Comparison of ENCODE assay signal across 8 cellular contexts in genomic region chr6:30213999-30214982, GRCh38. TPM values are rescaled to one million over a fixed set of nuclear protein-coding genes. Genes with fewer than 3 reads are reported as not detected.
DNase-seq lines count a peak whose midpoint lies in the region; ATAC-seq and TF ChIP-seq lines count a peak whose summit lies in the region.

No MANE protein-coding gene starts in this region.

- POLR2A ChIA-PET in Panc1 (lab: Charles Lee) = interaction anchor here (0.7 to 1.7 kb wide), 2 partner anchors 65 to 112 kb away, joined by 5 to 7 read pairs; no protein-coding TSS in a partner anchor
- POLR2A ChIA-PET in naive thymus-derived CD4-positive, alpha-beta T cell (lab: Charles Lee) = interaction anchor here (0.7 to 3.1 kb wide), 13 partner anchors 8 to 465 kb away, joined by 3 to 41 read pairs (median 4); partner anchors contain the start of genes PPP1R11, RPP21 and TRIM39

- H3K4me1 ChIP-seq in Panc1 (ENCODE audit: control insufficient read depth, insufficient read depth, low read length) = peaks cover 23% of the 10 kb centered on the region
- peaks cover 27 to 31% of the 10 kb centered on the region in 2 donors for H3K4me1 ChIP-seq in naive thymus-derived CD4-positive, alpha-beta T cell (ENCODE audit: control insufficient read depth in 2 of 2, insufficient read depth in 2 of 2, low read length in 2 of 2)

- H3K9me3 Mint-ChIP-seq in activated T-helper 17 cell treated with anti-CD3 and anti-CD28 coated beads, Interleukin-2, amount 50 U/mL, for 72 hours = no peaks in the 10 kb centered on the region
- peaks cover 0 to 2% (median 0%) of the 10 kb centered on the region in 11 donors for H3K9me3 Mint-ChIP-seq in naive thymus-derived CD4-positive, alpha-beta T cell
- no peaks in the 10 kb centered on the region for H3K9me3 Mint-ChIP-seq in stimulated activated effector memory CD8-positive, alpha-beta T cell treated with anti-CD3 and anti-CD28 coated beads, Interleukin-12 subunit alpha, Interleukin-12 subunit beta, amount 100 ng/mL, for 72 hours

- H3K4me3 ChIP-seq in Panc1 (ENCODE audit: low read depth in 2 of 2, low read length in 2 of 2) (peak overlapping the region; percentile 80 to 95), fibroblast of mammary gland (ENCODE audit: control insufficient read depth, low read depth, low read length) (peak overlapping the region; percentile 94)
- H3K4me3 ChIP-seq in naive thymus-derived CD4-positive, alpha-beta T cell (ENCODE audit: low read length) = peak overlapping the region; percentile 83

- intact Hi-C loops in Panc1 (cut with micrococcal nuclease; ENCODE audit: unreplicated experiment) = no loop called here
- intact Hi-C loops in naive thymus-derived CD4-positive, alpha-beta T cell (cut with micrococcal nuclease) = loop anchor here (1.0 to 10.0 kb wide), 17 partner anchors 112 to 1915 kb away; partner anchors contain the start of genes ABCF1 (in 2 of the 2), HLA-A (in 2 of the 2), RPP21 (in 2 of the 2) and TRIM39 (in 2 of the 2)

- H3K27ac Mint-ChIP-seq in activated T-helper 17 cell treated with anti-CD3 and anti-CD28 coated beads, Interleukin-2, amount 50 U/mL, for 72 hours = peak overlapping the region; percentile 98
- H3K27ac Mint-ChIP-seq in naive thymus-derived CD4-positive, alpha-beta T cell = peak overlapping the region; percentile 96 to 100 (median 99)
- H3K27ac Mint-ChIP-seq in stimulated activated effector memory CD8-positive, alpha-beta T cell treated with anti-CD3 and anti-CD28 coated beads, Interleukin-12 subunit alpha, Interleukin-12 subunit beta, amount 100 ng/mL, for 72 hours = peak overlapping the region; percentile 99

- TF ChIP-seq CTCF in C4-2B (conservative IDR thresholded peaks at IDR 0.05) = 0 out of 2 replicates have a peak, but pooled peaks have one; percentile 3
- TF ChIP-seq CTCF in Panc1 (IDR thresholded peaks at IDR 0.05) = 0 out of 2 replicates have a peak, but pooled peaks have one; percentile 0
- TF ChIP-seq CTCF in fibroblast of mammary gland (conservative IDR thresholded peaks at IDR 0.05; ENCODE audit: control insufficient read depth, insufficient read depth, low read depth, low read length) = no peak

- H3K4me3 Mint-ChIP-seq in activated T-helper 17 cell treated with anti-CD3 and anti-CD28 coated beads, Interleukin-2, amount 50 U/mL, for 72 hours = peak overlapping the region; percentile 92
- peak overlapping the region; percentile 89 to 100 (median 96) for H3K4me3 Mint-ChIP-seq in naive thymus-derived CD4-positive, alpha-beta T cell
- H3K4me3 Mint-ChIP-seq in stimulated activated effector memory CD8-positive, alpha-beta T cell treated with anti-CD3 and anti-CD28 coated beads, Interleukin-12 subunit alpha, Interleukin-12 subunit beta, amount 100 ng/mL, for 72 hours = peak overlapping the region; percentile 95

- no peaks in the 10 kb centered on the region; the same call in none of the 2 replicates for H3K36me3 ChIP-seq in Panc1 (ENCODE audit: control insufficient read depth, insufficient read depth, low read length)
- peaks cover 0 to 9% (median 0%) of the 10 kb centered on the region in 3 experiments for H3K36me3 ChIP-seq in naive thymus-derived CD4-positive, alpha-beta T cell (ENCODE audit: control insufficient read depth in 2 of 3, insufficient read depth in 3 of 3, low read length in 3 of 3)

- ATAC-seq in GM19397 (IDR thresholded peaks at IDR 0.05; ENCODE audit: unreplicated experiment) = peak; percentile 64
- peak; percentile 91 for ATAC-seq in Panc1
- ATAC-seq in activated T-helper 17 cell treated with anti-CD3 and anti-CD28 coated beads, Interleukin-2, amount 50 U/mL, for 72 hours (replicated peaks) = peak; percentile 74
- ATAC-seq in naive thymus-derived CD4-positive, alpha-beta T cell = peak; percentile 68
- peak; percentile 76 for ATAC-seq in stimulated activated effector memory CD8-positive, alpha-beta T cell treated with anti-CD3 and anti-CD28 coated beads, Interleukin-12 subunit alpha, Interleukin-12 subunit beta, amount 100 ng/mL, for 72 hours

- no peaks in the 10 kb centered on the region for H3K9me3 ChIP-seq in Panc1 (ENCODE audit: control insufficient read depth, insufficient read depth, low read depth, low read length)
- no peaks in the 10 kb centered on the region for H3K9me3 ChIP-seq in naive thymus-derived CD4-positive, alpha-beta T cell (ENCODE audit: control insufficient read depth in 2 of 3, low read length in 3 of 3)

- H3K4me1 Mint-ChIP-seq in activated T-helper 17 cell treated with anti-CD3 and anti-CD28 coated beads, Interleukin-2, amount 50 U/mL, for 72 hours = peaks cover 39% of the 10 kb centered on the region
- peaks cover 39 to 54% (median 44%) of the 10 kb centered on the region in 7 donors for H3K4me1 Mint-ChIP-seq in naive thymus-derived CD4-positive, alpha-beta T cell
- H3K4me1 Mint-ChIP-seq in stimulated activated effector memory CD8-positive, alpha-beta T cell treated with anti-CD3 and anti-CD28 coated beads, Interleukin-12 subunit alpha, Interleukin-12 subunit beta, amount 100 ng/mL, for 72 hours = peaks cover 53% of the 10 kb centered on the region

- in situ Hi-C loops in Panc1 (cut with HindIII; ENCODE audit: low pct_unique_long_range_greater_than_20kb, low sequenced_read_pairs) = no loop called here

- TSS peak; percentile 90 for BruUV-seq in Panc1 (replicated peaks; lab: Mats Ljungman, UMichigan)

- H3K27ac ChIP-seq in C4-2B (peak overlapping the region; percentile 93), Panc1 (ENCODE audit: low read length) (peak overlapping the region; percentile 98)
- peak overlapping the region; percentile 99 for H3K27ac ChIP-seq in naive thymus-derived CD4-positive, alpha-beta T cell (ENCODE audit: low read depth, low read length)

- CTCF ChIA-PET in Panc1 (lab: Charles Lee) = interaction anchor here (0.6 kb wide), 1 partner anchor 391 kb away, joined by 3 read pairs; no protein-coding TSS in a partner anchor
- CTCF ChIA-PET in naive thymus-derived CD4-positive, alpha-beta T cell (lab: Charles Lee) = no interaction called here

- H3K27me3 Mint-ChIP-seq in activated T-helper 17 cell treated with anti-CD3 and anti-CD28 coated beads, Interleukin-2, amount 50 U/mL, for 72 hours = no peaks in the 10 kb centered on the region
- H3K27me3 Mint-ChIP-seq in naive thymus-derived CD4-positive, alpha-beta T cell = peaks cover 0 to 5% (median 0%) of the 10 kb centered on the region in 5 donors

- no peaks in the 10 kb centered on the region for H3K27me3 ChIP-seq in Panc1 (ENCODE audit: control insufficient read depth, insufficient read depth, low read length)
- no peaks in the 10 kb centered on the region for H3K27me3 ChIP-seq in naive thymus-derived CD4-positive, alpha-beta T cell (ENCODE audit: control insufficient read depth in 2 of 2, insufficient read depth in 2 of 2, low read length in 2 of 2)

- DNase-seq in HS-5 (ENCODE audit: low read depth) = peak; percentile 44
- peak; percentile 36 for DNase-seq in Panc1 (ENCODE audit: low read depth, low spot score)
- peak; percentile 64 for DNase-seq in fibroblast of mammary gland (ENCODE audit: low read depth)
- DNase-seq in naive thymus-derived CD4-positive, alpha-beta T cell = peak; percentile 62 to 80 (median 76)
- peak; percentile 63 to 88 for DNase-seq in stimulated activated effector memory CD8-positive, alpha-beta T cell treated with anti-CD3 and anti-CD28 coated beads, Interleukin-12 subunit alpha, Interleukin-12 subunit beta, amount 100 ng/mL, for 72 hours (ENCODE audit: low spot score in 2 of 2)

- H3K36me3 Mint-ChIP-seq in activated T-helper 17 cell treated with anti-CD3 and anti-CD28 coated beads, Interleukin-2, amount 50 U/mL, for 72 hours (ENCODE audit: low read depth) = peaks cover 25% of the 10 kb centered on the region
- H3K36me3 Mint-ChIP-seq in naive thymus-derived CD4-positive, alpha-beta T cell = peaks cover 0 to 12% (median 0%) of the 10 kb centered on the region in 5 donors
- peaks cover 35% of the 10 kb centered on the region for H3K36me3 Mint-ChIP-seq in stimulated activated effector memory CD8-positive, alpha-beta T cell treated with anti-CD3 and anti-CD28 coated beads, Interleukin-12 subunit alpha, Interleukin-12 subunit beta, amount 100 ng/mL, for 72 hours

RNA-seq across cellular contexts. Expression of gene TRIM26, which starts 1.1 kb away (rescaled TPM):
- 44.8 TPM for total RNA-seq in Panc1 (2021; ENCODE audit: unreplicated experiment)
- polyA plus RNA-seq in Panc1 (2012; ENCODE audit: insufficient read length) = 32.5 TPM
- total RNA-seq in activated T-helper 17 cell treated with anti-CD3 and anti-CD28 coated beads, Interleukin-2, amount 50 U/mL, for 72 hours = 10 to 100 TPM; 37.6 to 67.0 TPM
- 10 to 100 TPM; 40.1 to 73.1 (median 49.1) TPM for total RNA-seq in naive thymus-derived CD4-positive, alpha-beta T cell
- 10 to 100 TPM; 23.0 to 45.8 TPM for polyA plus RNA-seq in naive thymus-derived CD4-positive, alpha-beta T cell

RNA-seq across cellular contexts. Expression of gene TRIM15, which starts 50.9 kb away (rescaled TPM):
- total RNA-seq in Panc1 (2021; ENCODE audit: unreplicated experiment) = 0.13 TPM
- not detected for polyA plus RNA-seq in Panc1 (2012; ENCODE audit: insufficient read length)
- total RNA-seq in activated T-helper 17 cell treated with anti-CD3 and anti-CD28 coated beads, Interleukin-2, amount 50 U/mL, for 72 hours = not detected
- under 1 TPM in 1 of 5 experiments, not detected in 4; 0.46 TPM for total RNA-seq in naive thymus-derived CD4-positive, alpha-beta T cell
- not detected for polyA plus RNA-seq in naive thymus-derived CD4-positive, alpha-beta T cell

RNA-seq across cellular contexts. Expression of gene TRIM10, which starts 53.3 kb away (rescaled TPM):
- total RNA-seq in Panc1 (2021; ENCODE audit: unreplicated experiment) = not detected
- polyA plus RNA-seq in Panc1 (2012; ENCODE audit: insufficient read length) = not detected
- total RNA-seq in activated T-helper 17 cell treated with anti-CD3 and anti-CD28 coated beads, Interleukin-2, amount 50 U/mL, for 72 hours = under 1 TPM in 1 of 2 donors, not detected in 1; 0.16 TPM
- under 1 TPM in 1 of 5 experiments, not detected in 4; 0.12 TPM for total RNA-seq in naive thymus-derived CD4-positive, alpha-beta T cell
- not detected for polyA plus RNA-seq in naive thymus-derived CD4-positive, alpha-beta T cell

Comparison
In these comparisons a context has a peak if more than half of its experiments do, and no peak if none do; other contexts are left out.
1. Peak in every context shown above with its lines: DNase-seq, ATAC-seq, H3K4me3 ChIP-seq and H3K27ac ChIP-seq.